14 cellular contexts compared by ENCODE assay signal in the genomic region with DNA sequence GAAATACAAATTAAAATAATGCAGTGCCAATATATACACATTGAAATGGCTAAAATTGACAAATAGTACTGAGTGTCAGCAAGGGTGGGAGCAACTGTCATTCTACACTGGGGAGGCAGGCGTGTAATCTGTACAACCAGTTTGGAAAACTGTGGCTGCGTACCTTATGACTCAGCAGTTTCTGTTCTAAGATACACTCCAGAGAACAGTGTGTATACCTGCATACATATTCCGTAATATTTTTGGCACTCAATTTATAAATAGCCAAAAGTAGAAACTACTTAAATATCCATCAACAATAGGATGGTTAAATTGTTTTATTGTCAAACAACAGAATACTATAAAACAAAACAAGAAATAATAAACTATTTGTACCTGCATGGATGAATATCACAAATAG.
"Had no signal": no experiment of that assay in that cellular context is flagged by ENCODE, and none has a peak within 500 bp of the region (broad histone marks: within the 10 kb centered on the region; RNA-seq: fewer than 3 reads in every experiment).

No MANE protein-coding gene starts in this region.

- H3K4me1 ChIP-seq: prostate gland had no signal

- H3K27me3 ChIP-seq: adrenal gland, sigmoid colon, upper lobe of left lung had no signal

- H3K36me3 ChIP-seq: adrenal gland, prostate gland, upper lobe of left lung had no signal

- ATAC-seq: left colon; natural killer cell; stimulated activated naive CD8-positive, alpha-beta T cell treated with anti-CD3 and anti-CD28 coated beads, Interleukin-15, Interleukin-2, amounts not matched to agents 100 U/mL and 50 U/mL, for 24 hours; T-helper 17 cell had no signal

- H3K9me3 ChIP-seq: adrenal gland, prostate gland, sigmoid colon, upper lobe of left lung had no signal

- DNase-seq: activated CD4-positive, alpha-beta T cell treated with anti-CD3 and anti-CD28 coated beads, Interleukin-2, amount 50 U/mL, for 1 hour; activated CD4-positive, CD25-positive, alpha-beta regulatory T cell; activated naive CD4-positive, alpha-beta T cell treated with anti-CD3 and anti-CD28 coated beads, Interleukin-2, amount 50 U/mL, for 16 hours; adrenal gland; left colon; natural killer cell; nucleus accumbens; sigmoid colon; stimulated activated CD4-positive, alpha-beta T cell treated with anti-CD3 and anti-CD28 coated beads, Interleukin-12 subunit alpha, Interleukin-12 subunit beta, amount 100 ng/mL, for 4 hours; stimulated activated CD4-positive, alpha-beta T cell treated with anti-CD3 and anti-CD28 coated beads, Interleukin-2, amount 100 ng/mL, for 48 hours; stimulated activated naive CD8-positive, alpha-beta T cell treated with anti-CD3 and anti-CD28 coated beads, Interleukin-15, Interleukin-2, amounts not matched to agents 100 U/mL and 50 U/mL, for 24 hours; T-helper 17 cell; upper lobe of left lung had no signal

- H3K4me3 ChIP-seq: adrenal gland, prostate gland, sigmoid colon, upper lobe of left lung had no signal

- H3K27ac ChIP-seq: adrenal gland, prostate gland, sigmoid colon, upper lobe of left lung had no signal
